32 cellular contexts compared by ENCODE assay signal in the genomic region with DNA sequence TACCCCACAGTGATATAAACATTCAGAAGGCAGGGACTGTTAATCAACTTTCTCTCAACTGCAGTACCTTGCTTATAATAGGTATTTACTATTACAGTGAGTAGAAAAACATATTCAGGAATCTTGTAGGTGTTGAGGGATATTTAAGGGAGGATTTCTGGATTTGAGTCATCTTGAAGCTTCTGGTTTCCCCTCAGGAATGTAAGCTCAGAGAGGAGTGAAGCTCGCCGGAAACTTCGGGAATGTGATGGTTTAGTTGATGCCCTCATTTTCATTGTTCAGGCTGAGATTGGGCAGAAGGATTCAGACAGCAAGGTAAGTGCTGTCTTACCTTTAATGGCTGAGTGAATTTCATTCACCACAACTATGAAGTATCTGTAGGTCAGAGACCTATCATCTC. TPM values are rescaled to one million over a fixed set of nuclear protein-coding genes. Genes with fewer than 3 reads are reported as not detected.
"Had no signal": no experiment of that assay in that cellular context is flagged by ENCODE, and none has a peak within 500 bp of the region (broad histone marks: within the 10 kb centered on the region; RNA-seq: fewer than 3 reads in every experiment).

No MANE protein-coding gene starts in this region.

- H3K27me3 ChIP-seq: heart right ventricle, neural progenitor cell, pancreas, right lobe of liver, spleen, transverse colon had no signal

- H3K27ac ChIP-seq: coronary artery, neural progenitor cell, pancreas, psoas muscle, right lobe of liver, spleen, thoracic aorta, transverse colon had no signal

- ATAC-seq: heart right ventricle; left cardiac atrium; left ventricle myocardium superior; natural killer cell treated with Interleukin-12 subunit alpha and Interleukin-12 subunit beta and Interleukin-15 and Interleukin-18, amount 100 ng/mL, for 72 hours; pancreas; psoas muscle; right lobe of liver; stimulated activated naive B cell treated with anti-CD40 and anti-IgM and Interleukin-4, amounts not matched to agents 10 μg/mL and 1 μg/mL and 100 μg/mL, for 72 hours; stimulated activated naive CD8-positive, alpha-beta T cell treated with anti-CD3 and anti-CD28 coated beads, Interleukin-15, amount 100 ng/mL, for 72 hours had no signal

- H3K9ac ChIP-seq: neural progenitor cell had no signal

- H3K4me3 ChIP-seq: coronary artery, heart right ventricle, lung, neural progenitor cell, pancreas, psoas muscle, right lobe of liver, spleen, thoracic aorta, transverse colon had no signal

- H3K4me1 Mint-ChIP-seq: neural progenitor cell had no signal

- H2AFZ ChIP-seq: neural progenitor cell had no signal

- FAIRE-seq: pancreas had no signal

- H3K4me3 Mint-ChIP-seq: endodermal cell; natural killer cell treated with Interleukin-12 subunit alpha and Interleukin-12 subunit beta and Interleukin-15 and Interleukin-18, amount 100 ng/mL, for 72 hours; neural progenitor cell; stimulated activated naive B cell treated with anti-CD40 and anti-IgM and Interleukin-4, amounts not matched to agents 10 μg/mL and 1 μg/mL and 100 μg/mL, for 72 hours; stimulated activated naive CD8-positive, alpha-beta T cell treated with anti-CD3 and anti-CD28 coated beads, Interleukin-15, amount 100 ng/mL, for 72 hours had no signal

- DNase-seq: effector CD4-positive, alpha-beta T cell; endodermal cell; foreskin melanocyte; heart right ventricle; islet precursor cell; left cardiac atrium; left ventricle myocardium superior; mesenchymal stem cell; midbrain; nucleus accumbens; pancreas; psoas muscle; retina; right lobe of liver; spleen; stimulated activated CD4-positive, alpha-beta T cell treated with anti-CD3 and anti-CD28 coated beads, Interleukin-15, amount 100 ng/mL, for 24 hours; stimulated activated CD4-positive, alpha-beta T cell treated with anti-CD3 and anti-CD28 coated beads, Interleukin-1b, Interleukin-23, amount 100 ng/mL, for 48 hours; stimulated activated CD4-positive, alpha-beta T cell treated with anti-CD3 and anti-CD28 coated beads, Interleukin-4, amount 100 ng/mL, for 24 hours; stimulated activated naive B cell treated with anti-CD40 and anti-IgM and Interleukin-4, amounts not matched to agents 10 μg/mL and 1 μg/mL and 100 μg/mL, for 72 hours; stimulated activated naive CD8-positive, alpha-beta T cell treated with anti-CD3 and anti-CD28 coated beads, Interleukin-15, amount 100 ng/mL, for 72 hours; substantia nigra; transverse colon had no signal

- H3K27ac Mint-ChIP-seq: endodermal cell; natural killer cell treated with Interleukin-12 subunit alpha and Interleukin-12 subunit beta and Interleukin-15 and Interleukin-18, amount 100 ng/mL, for 72 hours; neural progenitor cell; stimulated activated naive B cell treated with anti-CD40 and anti-IgM and Interleukin-4, amounts not matched to agents 10 μg/mL and 1 μg/mL and 100 μg/mL, for 72 hours; stimulated activated naive CD8-positive, alpha-beta T cell treated with anti-CD3 and anti-CD28 coated beads, Interleukin-15, amount 100 ng/mL, for 72 hours had no signal

- H3K4me2 ChIP-seq: neural progenitor cell had no signal

- H3K9me3 Mint-ChIP-seq: endodermal cell; natural killer cell treated with Interleukin-12 subunit alpha and Interleukin-12 subunit beta and Interleukin-15 and Interleukin-18, amount 100 ng/mL, for 72 hours; neural progenitor cell; stimulated activated naive B cell treated with anti-CD40 and anti-IgM and Interleukin-4, amounts not matched to agents 10 μg/mL and 1 μg/mL and 100 μg/mL, for 72 hours; stimulated activated naive CD8-positive, alpha-beta T cell treated with anti-CD3 and anti-CD28 coated beads, Interleukin-15, amount 100 ng/mL, for 72 hours had no signal

- H3K9me3 ChIP-seq: heart right ventricle, pancreas, psoas muscle, right lobe of liver, spleen, thoracic aorta, transverse colon had no signal

- H3K27me3 Mint-ChIP-seq: natural killer cell treated with Interleukin-12 subunit alpha and Interleukin-12 subunit beta and Interleukin-15 and Interleukin-18, amount 100 ng/mL, for 72 hours; stimulated activated naive B cell treated with anti-CD40 and anti-IgM and Interleukin-4, amounts not matched to agents 10 μg/mL and 1 μg/mL and 100 μg/mL, for 72 hours; stimulated activated naive CD8-positive, alpha-beta T cell treated with anti-CD3 and anti-CD28 coated beads, Interleukin-15, amount 100 ng/mL, for 72 hours had no signal

RNA-seq across cellular contexts. Expression of gene BTBD18, which starts 52.8 kb away (rescaled TPM):
- total RNA-seq: chondrocyte; dermis microvascular lymphatic vessel endothelial cell; endodermal cell; glomerular endothelial cell; heart right ventricle; left cardiac atrium; left ventricle myocardium superior; lung; natural killer cell treated with Interleukin-12 subunit alpha and Interleukin-12 subunit beta and Interleukin-15 and Interleukin-18, amount 100 ng/mL, for 72 hours; pancreas; psoas muscle; right lobe of liver; skeletal muscle tissue; spleen; thoracic aorta; transverse colon; urinary bladder had no signal
- polyA plus RNA-seq: heart right ventricle, lung, spleen, urinary bladder had no signal
